In genomic region chr3:169966086-169966950, GRCh38 we compare ENCODE assay signal across 8 cellular contexts. TPM values are rescaled to one million over a fixed set of nuclear protein-coding genes. Genes with fewer than 3 reads are reported as not detected.
DNase-seq lines count a peak whose midpoint lies in the region; ATAC-seq and TF ChIP-seq lines count a peak whose summit lies in the region.

A gene with protein sequence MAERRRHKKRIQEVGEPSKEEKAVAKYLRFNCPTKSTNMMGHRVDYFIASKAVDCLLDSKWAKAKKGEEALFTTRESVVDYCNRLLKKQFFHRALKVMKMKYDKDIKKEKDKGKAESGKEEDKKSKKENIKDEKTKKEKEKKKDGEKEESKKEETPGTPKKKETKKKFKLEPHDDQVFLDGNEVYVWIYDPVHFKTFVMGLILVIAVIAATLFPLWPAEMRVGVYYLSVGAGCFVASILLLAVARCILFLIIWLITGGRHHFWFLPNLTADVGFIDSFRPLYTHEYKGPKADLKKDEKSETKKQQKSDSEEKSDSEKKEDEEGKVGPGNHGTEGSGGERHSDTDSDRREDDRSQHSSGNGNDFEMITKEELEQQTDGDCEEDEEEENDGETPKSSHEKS (plus strand): TSS chr3:169966807. CDS start chr3:169966823, 16 bp downstream.

- peak within 1 kb of the TSS; percentile 95 to 97 (median 96) for H3K27ac ChIP-seq in right lobe of liver

- peak; percentile 88 for ATAC-seq in GM19395 (IDR thresholded peaks at IDR 0.05; ENCODE audit: unreplicated experiment)
- ATAC-seq in HG03565 (IDR thresholded peaks at IDR 0.05; ENCODE audit: unreplicated experiment), result peak; percentile 78
- peak; percentile 94 to 96 (median 94) for ATAC-seq in right lobe of liver

- H3K36me3 ChIP-seq in right lobe of liver, result no peaks in the 10 kb centered on the region

- H3K9me3 ChIP-seq in right lobe of liver, result no peaks in the 10 kb centered on the region

- intact Hi-C loops in right lobe of liver (cut with DNase I), result no loop called here

- peak; percentile 82 for TF ChIP-seq POLR2A in right lobe of liver (IDR thresholded peaks at IDR 0.05)

- peak; percentile 96 for DNase-seq in CD1c-positive myeloid dendritic cell (ENCODE audit: extremely low spot score)
- DNase-seq in NCI-H748 treated with DMSO at 0.1 percent for 48 hours (lab: John Stamatoyannopoulos, UW), result peak; percentile 52
- peak; percentile 93 to 94 for DNase-seq in activated CD4-positive, alpha-beta T cell treated with anti-CD3 and anti-CD28 coated beads, Interleukin-2, amount 50 U/mL, for 4 hours
- DNase-seq in dermis microvascular lymphatic vessel endothelial cell (ENCODE audit: low read depth in 2 of 2), result peak; percentile 82 to 93
- peak; percentile 95 to 96 (median 95) for DNase-seq in right lobe of liver
- DNase-seq in stimulated activated CD4-positive, alpha-beta T cell treated with anti-CD3 and anti-CD28 coated beads, Interleukin-4, amount 100 ng/mL, for 4 hours, result peak; percentile 93 to 94

- H3K27me3 ChIP-seq in right lobe of liver, result no peaks in the 10 kb centered on the region

- WGBS in right lobe of liver (ENCODE audit: insufficient coverage, low coverage, low lambda C conversion rate, missing lambda C conversion rate), result 9% methylated on average over 31 of the region's 47 CpGs

- H3K4me3 ChIP-seq in right lobe of liver, result peak within 1 kb of the TSS; percentile 73 to 77 (median 77)

- TF ChIP-seq CTCF in right lobe of liver (IDR thresholded peaks at IDR 0.05), result peak; percentile 25 to 40 (median 38)

- peaks cover 0 to 20% (median 6%) of the 10 kb centered on the region in 4 donors for H3K4me1 ChIP-seq in right lobe of liver

RNA-seq across cellular contexts. Expression of the gene that starts here (rescaled TPM):
- total RNA-seq in dermis microvascular lymphatic vessel endothelial cell, result 20.8 and 27.9 TPM in 2 replicates
- 100 to 1,000 TPM in 3 of 6 experiments, 10 to 100 TPM in 3; 38.5 to 133 (median 96.5) TPM for total RNA-seq in right lobe of liver

Comparison
In these comparisons a context has a peak if more than half of its experiments do, and no peak if none do; other contexts are left out.
1. Peak in every context shown above with its lines: DNase-seq, ATAC-seq, H3K4me3 ChIP-seq and H3K27ac ChIP-seq.